ENCODE assay signal across 22 cellular contexts in the genomic region with DNA sequence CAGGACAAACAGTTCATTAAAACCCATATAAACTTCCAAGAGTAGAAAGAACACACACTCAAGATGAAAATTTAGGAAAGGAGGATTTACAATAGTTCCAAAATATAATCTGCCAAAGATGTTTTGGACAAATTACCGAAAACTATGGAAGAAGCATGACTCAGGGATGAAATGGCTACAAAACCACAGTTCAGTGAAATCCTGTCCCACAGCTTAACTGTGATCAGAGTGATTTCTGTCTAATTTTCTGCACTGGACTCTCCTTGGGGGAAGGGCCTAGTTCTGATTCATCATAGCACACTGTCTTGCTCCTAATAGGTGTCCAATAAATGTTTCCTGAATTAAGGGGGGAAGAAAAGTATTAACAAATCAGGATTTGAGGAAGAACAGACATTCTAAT.
DNase-seq lines count a peak whose midpoint lies in the region; ATAC-seq and TF ChIP-seq lines count a peak whose summit lies in the region.
"Had no signal": no experiment of that assay in that cellular context is flagged by ENCODE, and none has a peak within 500 bp of the region (broad histone marks: within the 10 kb centered on the region; RNA-seq: fewer than 3 reads in every experiment).

No MANE protein-coding gene starts in this region.

- H3K27me3 ChIP-seq in BLaER1: no peaks in the 10 kb centered on the region

- no peak overlapping the region for H3K4me3 ChIP-seq in BLaER1

- H3K36me3 Mint-ChIP-seq in osteocyte (ENCODE audit: unreplicated experiment): peaks cover 9% of the 10 kb centered on the region

- no peak overlapping the region for H3K9ac ChIP-seq in BLaER1

- peaks cover 50% of the 10 kb centered on the region for H3K36me3 ChIP-seq in BLaER1

- no peak for TF ChIP-seq CTCF in osteocyte (IDR thresholded peaks at IDR 0.05)

- no peak overlapping the region for H3K4me3 Mint-ChIP-seq in osteocyte (ENCODE audit: unreplicated experiment)
- H3K4me3 Mint-ChIP-seq: activated naive CD8-positive, alpha-beta T cell treated with anti-CD3 and anti-CD28 coated beads for 36 hours; activated T-cell treated with anti-CD3 and anti-CD28 coated beads, Interleukin-2, amount 50 U/mL, for 4 hours; mesothelial cell of epicardium had no signal

- H3K4me2 ChIP-seq in BLaER1: peak overlapping the region; percentile 78

- DNase-seq in LHCN-M2 (ENCODE audit: low read depth) (peak; percentile 80), fibroblast of peridontal ligament (ENCODE audit: extremely low read depth) (peak; percentile 83), osteocyte (ENCODE audit: extremely low spot score, unreplicated experiment) (no peak), KG1 (lab: John Stamatoyannopoulos, UW) (no peak)
- no peak for DNase-seq in activated CD4-positive, CD25-positive, alpha-beta regulatory T cell (lab: John Stamatoyannopoulos, UW)
- DNase-seq: activated CD4-positive, alpha-beta T cell treated with anti-CD3 and anti-CD28 coated beads, Interleukin-2, amount 50 U/mL, for 48 hours; activated naive CD8-positive, alpha-beta T cell treated with anti-CD3 and anti-CD28 coated beads for 36 hours; activated T-cell treated with anti-CD3 and anti-CD28 coated beads, Interleukin-2, amount 50 U/mL, for 4 hours; AML-193; dermis blood vessel endothelial cell; GDM1; MV-4-11; NCI-H187; NCI-H2227 treated with DMSO at 0.1 percent for 48 hours; PC-3; retina; stimulated activated CD4-positive, alpha-beta T cell treated with anti-CD3 and anti-CD28 coated beads, Interleukin-12 subunit alpha, Interleukin-12 subunit beta, amount 100 ng/mL, for 4 hours; T-helper 1 cell had no signal

- ATAC-seq in GM18909 (IDR thresholded peaks at IDR 0.05; ENCODE audit: poor library complexity, unreplicated experiment): no peak
- ATAC-seq: activated T-cell treated with anti-CD3 and anti-CD28 coated beads, Interleukin-2, amount 50 U/mL, for 4 hours; HCT116; PC-3 had no signal

- peaks cover 65% of the 10 kb centered on the region for H3K4me1 ChIP-seq in BLaER1

- H3K9me3 ChIP-seq in BLaER1: no peaks in the 10 kb centered on the region

- peaks cover 78% of the 10 kb centered on the region for H4K20me1 ChIP-seq in BLaER1

- H3K9me3 Mint-ChIP-seq in osteocyte (ENCODE audit: unreplicated experiment): no peaks in the 10 kb centered on the region
- H3K9me3 Mint-ChIP-seq: activated naive CD8-positive, alpha-beta T cell treated with anti-CD3 and anti-CD28 coated beads for 36 hours; activated T-cell treated with anti-CD3 and anti-CD28 coated beads, Interleukin-2, amount 50 U/mL, for 4 hours; mesothelial cell of epicardium had no signal

- H3K27me3 Mint-ChIP-seq in osteocyte (ENCODE audit: unreplicated experiment): no peaks in the 10 kb centered on the region
- H3K27me3 Mint-ChIP-seq: activated naive CD8-positive, alpha-beta T cell treated with anti-CD3 and anti-CD28 coated beads for 36 hours had no signal

- H3K27ac ChIP-seq in BLaER1: no peak overlapping the region

- peak overlapping the region; percentile 64 for H3K27ac Mint-ChIP-seq in osteocyte (ENCODE audit: unreplicated experiment)
- H3K27ac Mint-ChIP-seq: mesothelial cell of epicardium had no signal

- H3K4me1 Mint-ChIP-seq in osteocyte (ENCODE audit: unreplicated experiment): peaks cover 24% of the 10 kb centered on the region

Comparison
In these comparisons a context has a peak if more than half of its experiments do, and no peak if none do; other contexts are left out.
1. DNase-seq: peak in LHCN-M2 (single experiment) and fibroblast of peridontal ligament (single experiment); none in osteocyte (single experiment), KG1 (single experiment) and activated CD4-positive, CD25-positive, alpha-beta regulatory T cell (0 of 4).